In genomic region chr17:15576848-15577247, GRCh38 we compare ENCODE assay signal across 1 cellular context. TPM values are rescaled to one million over a fixed set of nuclear protein-coding genes. Genes with fewer than 3 reads are reported as not detected.
"Had no signal": no experiment of that assay in that cellular context is flagged by ENCODE, and none has a peak within 500 bp of the region (broad histone marks: within the 10 kb centered on the region; RNA-seq: fewer than 3 reads in every experiment).

No MANE protein-coding gene starts in this region.

RNA-seq across cellular contexts. Expression of gene FBXW10B, which starts 42.7 kb away (rescaled TPM):
- polyA plus RNA-seq: IgD-negative memory B cell had no signal
